Comparison of ENCODE assay signal across 1 cellular context in genomic region chr7:100130608-100131453, GRCh38.
TF ChIP-seq lines count a peak whose summit lies in the region.

No MANE protein-coding gene starts in this region.

TF ChIP-seq in HEK293, 187 proteins besides CTCF, POLR2A, EP300 and RAD21 (continued from another document):
- TF ChIP-seq ZNF391 (tag by site-specific recombination; IDR thresholded peaks at IDR 0.05; ENCODE audit: borderline replicate concordance, low read depth) (peak; percentile 37; the same call in 1 of the 2 replicates), ZSCAN5A (tag by site-specific recombination; IDR thresholded peaks at IDR 0.05) (no peak), ZNF514 (tag by site-specific recombination; IDR thresholded peaks at IDR 0.05) (no peak), PATZ1 (tag by site-specific recombination; IDR thresholded peaks at IDR 0.05) (peak; percentile 88), KLF7 (tag by site-specific recombination; IDR thresholded peaks at IDR 0.05; ENCODE audit: borderline replicate concordance) (no peak), ZNF776 (tag by site-specific recombination; IDR thresholded peaks at IDR 0.05; ENCODE audit: borderline replicate concordance) (no peak), ZIC2 (tag by site-specific recombination; IDR thresholded peaks at IDR 0.05) (peak; percentile 58), ZNF623 (tag by site-specific recombination; IDR thresholded peaks at IDR 0.05) (0 out of 2 replicates have a peak, but pooled peaks have one; percentile 15), ZNF639 (tag by site-specific recombination; IDR thresholded peaks at IDR 0.05) (peak; percentile 27; the same call in 1 of the 2 replicates), PRDM10 (tag by site-specific recombination; IDR thresholded peaks at IDR 0.05) (peak; percentile 17; the same call in 1 of the 2 replicates), ZNF692 (tag by site-specific recombination; IDR thresholded peaks at IDR 0.05) (0 out of 2 replicates have a peak, but pooled peaks have one; percentile 46), GLIS1 (tag by site-specific recombination; IDR thresholded peaks at IDR 0.05) (peak; percentile 94), ZBTB17 (tag by site-specific recombination; IDR thresholded peaks at IDR 0.05) (peak; percentile 27; the same call in 1 of the 2 replicates), RBAK (tag by site-specific recombination; IDR thresholded peaks at IDR 0.05) (no peak), ZEB2 (tag by site-specific recombination; IDR thresholded peaks at IDR 0.05) (peak; percentile 38; the same call in 1 of the 2 replicates), ZNF548 (tag by site-specific recombination; IDR thresholded peaks at IDR 0.05) (no peak), ZNF366 (tag by site-specific recombination; conservative IDR thresholded peaks at IDR 0.05) (peak; percentile 99), GLIS2 (tag by site-specific recombination; IDR thresholded peaks at IDR 0.05) (peak; percentile 84), ZXDB (tag by site-specific recombination; IDR thresholded peaks at IDR 0.05) (peak; percentile 5; the same call in 1 of the 2 replicates), SCRT2 (tag by site-specific recombination; IDR thresholded peaks at IDR 0.05) (peak; percentile 98), ZNF48 (tag by site-specific recombination; IDR thresholded peaks at IDR 0.05) (no peak), ZNF600 (tag by site-specific recombination; IDR thresholded peaks at IDR 0.05) (no peak), ZNF596 (tag by site-specific recombination; IDR thresholded peaks at IDR 0.05) (no peak), ZNF302 (tag by site-specific recombination; IDR thresholded peaks at IDR 0.05; ENCODE audit: low read depth) (no peak), ZNF704 (tag by site-specific recombination; IDR thresholded peaks at IDR 0.05) (no peak), ZNF610 (tag by site-specific recombination; IDR thresholded peaks at IDR 0.05; ENCODE audit: borderline replicate concordance) (peak; percentile 64; the same call in 1 of the 2 replicates), ZFP69B (tag by site-specific recombination; IDR thresholded peaks at IDR 0.05) (peak; percentile 53), ZNF362 (tag by site-specific recombination; IDR thresholded peaks at IDR 0.05) (no peak)
